Comparison of ENCODE assay signal across 1 cellular context in the genomic region with DNA sequence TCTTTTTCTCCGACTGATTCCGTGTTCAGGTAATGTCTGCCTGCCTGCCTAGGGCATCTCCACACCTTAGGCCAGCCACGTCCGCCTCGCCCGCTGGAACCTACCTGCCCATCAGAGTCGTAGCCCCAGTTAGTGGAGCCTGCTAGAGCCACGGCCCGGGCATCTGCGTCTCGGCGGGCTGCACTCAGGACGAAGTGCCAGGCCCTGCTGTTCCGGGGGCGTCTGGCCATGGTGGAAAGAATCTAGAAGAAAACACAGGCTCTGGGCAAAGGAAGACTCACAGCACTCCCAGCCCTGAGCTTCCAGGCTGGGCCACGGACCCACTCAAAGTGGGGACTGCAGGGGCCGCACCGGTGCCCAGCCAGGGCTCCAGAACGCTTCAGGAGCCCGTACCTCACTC.
TF ChIP-seq lines count a peak whose summit lies in the region.

No MANE protein-coding gene starts in this region.

TF ChIP-seq in WTC11, 78 proteins besides CTCF, POLR2A, EP300 and RAD21 (continued from another document):
- TF ChIP-seq, protein P1, sequence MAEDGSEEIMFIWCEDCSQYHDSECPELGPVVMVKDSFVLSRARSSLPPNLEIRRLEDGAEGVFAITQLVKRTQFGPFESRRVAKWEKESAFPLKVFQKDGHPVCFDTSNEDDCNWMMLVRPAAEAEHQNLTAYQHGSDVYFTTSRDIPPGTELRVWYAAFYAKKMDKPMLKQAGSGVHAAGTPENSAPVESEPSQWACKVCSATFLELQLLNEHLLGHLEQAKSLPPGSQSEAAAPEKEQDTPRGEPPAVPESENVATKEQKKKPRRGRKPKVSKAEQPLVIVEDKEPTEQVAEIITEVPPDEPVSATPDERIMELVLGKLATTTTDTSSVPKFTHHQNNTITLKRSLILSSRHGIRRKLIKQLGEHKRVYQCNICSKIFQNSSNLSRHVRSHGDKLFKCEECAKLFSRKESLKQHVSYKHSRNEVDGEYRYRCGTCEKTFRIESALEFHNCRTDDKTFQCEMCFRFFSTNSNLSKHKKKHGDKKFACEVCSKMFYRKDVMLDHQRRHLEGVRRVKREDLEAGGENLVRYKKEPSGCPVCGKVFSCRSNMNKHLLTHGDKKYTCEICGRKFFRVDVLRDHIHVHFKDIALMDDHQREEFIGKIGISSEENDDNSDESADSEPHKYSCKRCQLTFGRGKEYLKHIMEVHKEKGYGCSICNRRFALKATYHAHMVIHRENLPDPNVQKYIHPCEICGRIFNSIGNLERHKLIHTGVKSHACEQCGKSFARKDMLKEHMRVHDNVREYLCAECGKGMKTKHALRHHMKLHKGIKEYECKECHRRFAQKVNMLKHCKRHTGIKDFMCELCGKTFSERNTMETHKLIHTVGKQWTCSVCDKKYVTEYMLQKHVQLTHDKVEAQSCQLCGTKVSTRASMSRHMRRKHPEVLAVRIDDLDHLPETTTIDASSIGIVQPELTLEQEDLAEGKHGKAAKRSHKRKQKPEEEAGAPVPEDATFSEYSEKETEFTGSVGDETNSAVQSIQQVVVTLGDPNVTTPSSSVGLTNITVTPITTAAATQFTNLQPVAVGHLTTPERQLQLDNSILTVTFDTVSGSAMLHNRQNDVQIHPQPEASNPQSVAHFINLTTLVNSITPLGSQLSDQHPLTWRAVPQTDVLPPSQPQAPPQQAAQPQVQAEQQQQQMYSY (CRISPR knock-in tag; IDR thresholded peaks at IDR 0.05), result no peak
- TF ChIP-seq ZNF671 (CRISPR knock-in tag; IDR thresholded peaks at IDR 0.05) (no peak), IRF2 (CRISPR knock-in tag; IDR thresholded peaks at IDR 0.05; ENCODE audit: borderline replicate concordance, low read depth) (no peak), SMAD3 (CRISPR knock-in tag; IDR thresholded peaks at IDR 0.05; ENCODE audit: borderline replicate concordance) (no peak), CBFB (CRISPR knock-in tag; IDR thresholded peaks at IDR 0.05; ENCODE audit: low read depth) (no peak), GABPB1 (CRISPR knock-in tag; IDR thresholded peaks at IDR 0.05) (no peak)
- TF ChIP-seq, protein P2, sequence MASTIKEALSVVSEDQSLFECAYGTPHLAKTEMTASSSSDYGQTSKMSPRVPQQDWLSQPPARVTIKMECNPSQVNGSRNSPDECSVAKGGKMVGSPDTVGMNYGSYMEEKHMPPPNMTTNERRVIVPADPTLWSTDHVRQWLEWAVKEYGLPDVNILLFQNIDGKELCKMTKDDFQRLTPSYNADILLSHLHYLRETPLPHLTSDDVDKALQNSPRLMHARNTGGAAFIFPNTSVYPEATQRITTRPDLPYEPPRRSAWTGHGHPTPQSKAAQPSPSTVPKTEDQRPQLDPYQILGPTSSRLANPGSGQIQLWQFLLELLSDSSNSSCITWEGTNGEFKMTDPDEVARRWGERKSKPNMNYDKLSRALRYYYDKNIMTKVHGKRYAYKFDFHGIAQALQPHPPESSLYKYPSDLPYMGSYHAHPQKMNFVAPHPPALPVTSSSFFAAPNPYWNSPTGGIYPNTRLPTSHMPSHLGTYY (CRISPR knock-in tag; IDR thresholded peaks at IDR 0.05), result no peak
- TF ChIP-seq, protein P3, sequence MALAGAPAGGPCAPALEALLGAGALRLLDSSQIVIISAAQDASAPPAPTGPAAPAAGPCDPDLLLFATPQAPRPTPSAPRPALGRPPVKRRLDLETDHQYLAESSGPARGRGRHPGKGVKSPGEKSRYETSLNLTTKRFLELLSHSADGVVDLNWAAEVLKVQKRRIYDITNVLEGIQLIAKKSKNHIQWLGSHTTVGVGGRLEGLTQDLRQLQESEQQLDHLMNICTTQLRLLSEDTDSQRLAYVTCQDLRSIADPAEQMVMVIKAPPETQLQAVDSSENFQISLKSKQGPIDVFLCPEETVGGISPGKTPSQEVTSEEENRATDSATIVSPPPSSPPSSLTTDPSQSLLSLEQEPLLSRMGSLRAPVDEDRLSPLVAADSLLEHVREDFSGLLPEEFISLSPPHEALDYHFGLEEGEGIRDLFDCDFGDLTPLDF (CRISPR knock-in tag; IDR thresholded peaks at IDR 0.05), result no peak
- TF ChIP-seq, protein P4, sequence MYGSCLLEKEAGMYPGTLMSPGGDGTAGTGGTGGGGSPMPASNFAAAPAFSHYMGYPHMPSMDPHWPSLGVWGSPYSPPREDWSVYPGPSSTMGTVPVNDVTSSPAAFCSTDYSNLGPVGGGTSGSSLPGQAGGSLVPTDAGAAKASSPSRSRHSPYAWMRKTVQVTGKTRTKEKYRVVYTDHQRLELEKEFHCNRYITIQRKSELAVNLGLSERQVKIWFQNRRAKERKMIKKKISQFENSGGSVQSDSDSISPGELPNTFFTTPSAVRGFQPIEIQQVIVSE (CRISPR knock-in tag; IDR thresholded peaks at IDR 0.05; ENCODE audit: borderline replicate concordance), result no peak
TF ChIP-seq in WTC11: peak in this region for 0.
